In genomic region chr7:34723338-34723737, GRCh38 we compare ENCODE assay signal across 1 cellular context.
TF ChIP-seq lines count a peak whose summit lies in the region.

No MANE protein-coding gene starts in this region.

TF ChIP-seq in HEK293, 187 proteins besides CTCF, POLR2A, EP300 and RAD21 (continued from another document):
- 0 out of 2 replicates have a peak, but pooled peaks have one; percentile 39 for TF ChIP-seq ZBTB11 (tag by site-specific recombination; conservative IDR thresholded peaks at IDR 0.05; ENCODE audit: low read depth)
